In the genomic region with DNA sequence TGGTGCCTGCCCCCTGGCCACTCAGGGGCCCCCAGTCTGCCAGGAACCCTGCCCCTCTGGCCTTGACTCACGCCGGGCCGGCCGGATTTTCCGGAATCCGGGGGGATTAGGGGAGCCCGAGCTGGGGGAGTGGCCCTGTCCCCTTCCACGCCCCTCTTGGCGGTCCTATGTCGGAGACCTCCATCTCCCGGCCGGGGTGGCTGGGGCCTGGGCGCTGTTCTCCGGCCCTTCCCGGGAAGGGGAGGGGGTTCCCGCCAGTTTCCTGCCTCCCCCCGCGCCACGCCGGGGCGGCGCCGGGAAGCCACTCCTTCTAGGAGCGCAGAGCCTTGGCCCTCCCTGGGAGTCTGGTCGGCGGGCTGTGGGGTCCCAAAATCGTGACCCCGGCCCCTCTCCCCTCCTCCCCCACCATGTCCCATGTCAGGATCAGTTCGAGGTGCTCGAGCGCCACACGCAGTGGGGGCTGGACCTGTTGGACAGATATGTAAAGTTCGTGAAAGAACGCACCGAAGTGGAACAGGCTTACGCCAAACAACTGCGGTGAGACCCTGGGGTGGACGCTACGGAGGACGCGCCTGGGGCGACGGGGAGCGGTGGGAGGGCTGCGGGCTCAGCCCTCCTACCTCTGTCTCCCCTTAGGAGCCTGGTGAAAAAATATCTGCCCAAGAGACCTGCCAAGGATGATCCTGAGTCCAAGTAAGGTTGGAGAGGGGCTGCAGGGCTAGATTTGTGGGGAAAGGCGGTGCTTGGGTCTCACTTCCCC, we compare ENCODE assay signal across 8 cellular contexts. TPM values are rescaled to one million over a fixed set of nuclear protein-coding genes. Genes with fewer than 3 reads are reported as not detected.
DNase-seq lines count a peak whose midpoint lies in the region; ATAC-seq and TF ChIP-seq lines count a peak whose summit lies in the region.

No MANE protein-coding gene starts in this region.

- H3K36me3 ChIP-seq in lung (ENCODE audit: control insufficient read depth in 2 of 2, insufficient read depth in 2 of 2, low read length in 2 of 2) (peaks cover 3 to 6% of the 10 kb centered on the region in 2 donors), tibial artery (peaks cover 10 to 32% (median 18%) of the 10 kb centered on the region in 3 donors)

- H3K4me3 ChIP-seq in coronary artery = peak overlapping the region; percentile 92
- H3K4me3 ChIP-seq in lung = peak overlapping the region; percentile 86
- H3K4me3 ChIP-seq in tibial artery = peak overlapping the region; percentile 80 to 96

- ATAC-seq in lung (ENCODE audit: insufficient read depth, low FRiP score) (no peak), HG03571 (IDR thresholded peaks at IDR 0.05; ENCODE audit: unreplicated experiment) (no peak)

- H3K27me3 ChIP-seq in lung (ENCODE audit: control insufficient read depth, insufficient read depth) (no peaks in the 10 kb centered on the region), tibial artery (no peaks in the 10 kb centered on the region)

- H3K9me3 ChIP-seq in lung (ENCODE audit: control insufficient read depth in 2 of 2, insufficient read depth in 1 of 2, low read length in 1 of 2) (no peaks in the 10 kb centered on the region), tibial artery (no peaks in the 10 kb centered on the region)

- DNase-seq in NCI-H748 (lab: John Stamatoyannopoulos, UW; ENCODE audit: unreplicated experiment) (peak; percentile 44), NCI-H748 treated with DMSO at 0.1 percent for 48 hours (lab: John Stamatoyannopoulos, UW) (no peak), RPMI8226 (peak; percentile 48), coronary artery (ENCODE audit: low spot score) (peak; percentile 84), lung (ENCODE audit: low spot score) (peak; percentile 64), tibial artery (peak; percentile 60 to 84)
- no peak for DNase-seq in activated CD4-positive, alpha-beta T cell treated with anti-CD3 and anti-CD28 coated beads for 48 hours

- intact Hi-C loops in tibial artery (cut with DNase I; ENCODE audit: low total_unique reads) = no loop called here

- H3K27ac ChIP-seq in coronary artery = peak overlapping the region; percentile 91 to 97
- peak overlapping the region; percentile 84 to 88 for H3K27ac ChIP-seq in lung (ENCODE audit: low read depth in 1 of 2, low read length in 1 of 2)
- peak overlapping the region; percentile 93 to 97 for H3K27ac ChIP-seq in tibial artery

- H3K4me1 ChIP-seq in lung (ENCODE audit: control insufficient read depth in 2 of 2, insufficient read depth in 2 of 2, low read length in 2 of 2) = peaks cover 0 to 11% of the 10 kb centered on the region in 2 donors
- peaks cover 0 to 73% (median 61%) of the 10 kb centered on the region in 4 donors for H3K4me1 ChIP-seq in tibial artery

- 1 to 2% methylated on average over 43 to 46 of the region's 46 CpGs for WGBS in lung, 2 donors

- TF ChIP-seq CTCF in coronary artery (IDR thresholded peaks at IDR 0.05) = no peak
- TF ChIP-seq CTCF in lung (IDR thresholded peaks at IDR 0.05; ENCODE audit: control extremely low read depth, extremely low read depth) = no peak
- TF ChIP-seq CTCF in tibial artery (IDR thresholded peaks at IDR 0.05) = no peak

RNA-seq across cellular contexts. Expression of a gene that starts 1.3 kb away (rescaled TPM):
- 10 to 100 TPM; 60.8 to 82.2 TPM for total RNA-seq in lung
- polyA plus RNA-seq in lung = 10 to 100 TPM; 77.4 to 97.3 TPM

RNA-seq across cellular contexts. Expression of a gene that starts 3.4 kb away (rescaled TPM):
- 10 to 100 TPM; 33.5 to 89.4 TPM for total RNA-seq in lung
- polyA plus RNA-seq in lung = 10 to 100 TPM; 97.6 to 98.0 TPM

RNA-seq across cellular contexts. Expression of a gene that starts 20.3 kb away (rescaled TPM):
- total RNA-seq in lung = 1,000 to 10,000 TPM; 1,072 to 1,612 TPM
- polyA plus RNA-seq in lung = 1,000 to 10,000 TPM in 1 of 2 donors, 100 to 1,000 TPM in 1; 613 to 1,433 TPM

RNA-seq across cellular contexts. Expression of a gene that starts 26.5 kb away (rescaled TPM):
- 10 to 100 TPM; 16.6 to 30.6 TPM for total RNA-seq in lung
- polyA plus RNA-seq in lung = 10 to 100 TPM; 21.2 to 24.2 TPM

RNA-seq across cellular contexts. Expression of a gene that starts 31.7 kb away (rescaled TPM):
- 10 to 100 TPM; 15.4 to 28.4 TPM for total RNA-seq in lung
- polyA plus RNA-seq in lung = 10 to 100 TPM in 1 of 2 donors, 1 to 10 TPM in 1; 8.7 to 60.8 TPM

Comparison
In these comparisons a context has a peak if more than half of its experiments do, and no peak if none do; other contexts are left out.
1. DNase-seq: peak in NCI-H748 (single experiment), RPMI8226 (single experiment), coronary artery (single experiment), lung (single experiment) and tibial artery (2 of 2); none in NCI-H748 treated with DMSO at 0.1 percent for 48 hours (single experiment) and activated CD4-positive, alpha-beta T cell treated with anti-CD3 and anti-CD28 coated beads for 48 hours (single experiment).
2. Peak in every context shown above with its lines, with median percentiles within 50 percentile points of each other: H3K27ac ChIP-seq and H3K4me3 ChIP-seq.